In the genomic region with DNA sequence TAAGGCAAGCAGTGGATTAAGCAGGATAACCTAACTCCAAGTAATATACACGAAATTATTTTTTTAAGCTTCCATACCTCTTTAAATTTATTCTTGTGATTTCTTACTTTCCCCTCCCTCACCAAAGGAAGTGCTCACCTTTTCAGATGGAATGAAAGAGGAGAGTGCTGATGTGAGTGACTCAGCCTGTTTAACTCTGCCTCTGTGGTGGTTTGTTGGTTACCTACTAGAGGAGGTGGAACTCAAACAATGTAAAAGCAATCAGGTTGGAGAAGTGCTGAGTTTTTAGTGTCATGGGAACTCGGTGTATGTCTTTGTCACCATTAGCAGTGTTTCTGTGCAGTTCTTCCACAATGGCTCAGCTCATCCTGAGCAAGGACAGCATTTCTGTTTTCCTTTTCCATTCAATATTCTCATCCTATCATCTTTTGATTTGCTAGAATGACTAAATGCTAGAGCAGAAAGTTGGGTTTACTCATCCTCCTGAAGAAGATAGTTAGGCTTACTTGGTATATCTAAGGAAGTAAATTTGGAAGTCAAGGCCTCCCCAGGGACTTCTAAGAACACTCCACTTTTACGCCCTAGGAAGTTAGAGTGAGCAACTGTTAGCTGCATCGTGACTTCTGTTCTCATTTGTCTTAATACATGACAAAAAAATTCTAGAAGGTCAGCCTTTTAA, we compare ENCODE assay signal across 9 cellular contexts. TPM values are rescaled to one million over a fixed set of nuclear protein-coding genes. Genes with fewer than 3 reads are reported as not detected.
DNase-seq lines count a peak whose midpoint lies in the region; ATAC-seq and TF ChIP-seq lines count a peak whose summit lies in the region.
"Had no signal": no experiment of that assay in that cellular context is flagged by ENCODE, and none has a peak within 500 bp of the region (broad histone marks: within the 10 kb centered on the region; RNA-seq: fewer than 3 reads in every experiment).

No MANE protein-coding gene starts in this region.

- peak overlapping the region in 7 of 8 donors; percentile 8 to 80 (median 64) for H3K4me3 Mint-ChIP-seq in CD4-positive, alpha-beta memory T cell
- no peak overlapping the region for H3K4me3 Mint-ChIP-seq in osteocyte (ENCODE audit: unreplicated experiment)

- peaks cover 53 to 94% (median 78%) of the 10 kb centered on the region in 4 donors for H3K4me1 Mint-ChIP-seq in CD4-positive, alpha-beta memory T cell
- peaks cover 72% of the 10 kb centered on the region for H3K4me1 Mint-ChIP-seq in osteocyte (ENCODE audit: unreplicated experiment)

- H3K9me3 Mint-ChIP-seq in CD4-positive, alpha-beta memory T cell = no peaks in the 10 kb centered on the region
- H3K9me3 Mint-ChIP-seq in osteocyte (ENCODE audit: unreplicated experiment) = no peaks in the 10 kb centered on the region

- no peak overlapping the region for H3K27ac ChIP-seq in CD4-positive, alpha-beta memory T cell (ENCODE audit: low read depth, low read length)

- TF ChIP-seq CTCF in osteocyte (IDR thresholded peaks at IDR 0.05) = no peak

- peak; percentile 42 for ATAC-seq in HG02610 (IDR thresholded peaks at IDR 0.05; ENCODE audit: unreplicated experiment)

- no peaks in the 10 kb centered on the region for H3K9me3 ChIP-seq in CD4-positive, alpha-beta memory T cell (ENCODE audit: control insufficient read depth in 1 of 2, low read length in 2 of 2)

- H3K27ac Mint-ChIP-seq in CD4-positive, alpha-beta memory T cell = peak overlapping the region in 6 of 7 donors; percentile 75 to 93 (median 79)
- H3K27ac Mint-ChIP-seq in osteocyte (ENCODE audit: unreplicated experiment) = no peak overlapping the region

- H3K36me3 ChIP-seq in CD4-positive, alpha-beta memory T cell (ENCODE audit: insufficient read depth, low read length) = no peaks in the 10 kb centered on the region

- POLR2A ChIA-PET in CD4-positive, alpha-beta memory T cell (lab: Charles Lee; ENCODE audit: partially characterized antibody) = interaction anchor here (1.3 to 10.1 kb wide), 5 partner anchors 13 to 62 kb away, joined by 3 to 116 read pairs (median 4); no protein-coding TSS in a partner anchor

- no peaks in the 10 kb centered on the region for H3K27me3 ChIP-seq in CD4-positive, alpha-beta memory T cell (ENCODE audit: insufficient read depth, low read length)

- H3K4me3 ChIP-seq in CD4-positive, alpha-beta memory T cell (ENCODE audit: low read length in 2 of 2) = no peak overlapping the region

- no peaks in the 10 kb centered on the region for H3K27me3 Mint-ChIP-seq in CD4-positive, alpha-beta memory T cell
- no peaks in the 10 kb centered on the region for H3K27me3 Mint-ChIP-seq in osteocyte (ENCODE audit: unreplicated experiment)

- peaks cover 9 to 27% of the 10 kb centered on the region in 2 donors for H3K36me3 Mint-ChIP-seq in CD4-positive, alpha-beta memory T cell
- H3K36me3 Mint-ChIP-seq in osteocyte (ENCODE audit: unreplicated experiment) = peaks cover 2% of the 10 kb centered on the region

- peak; percentile 24 to 68 (median 41) for DNase-seq in CD4-positive, alpha-beta memory T cell
- DNase-seq in activated gamma-delta T cell treated with anti-CD3 and anti-CD28 coated beads, Interleukin-2, amount 50 U/mL, for 16 hours (ENCODE audit: low read depth) = peak; percentile 22
- DNase-seq in kidney tubule cell (ENCODE audit: low spot score) (peak; percentile 86), osteocyte (ENCODE audit: extremely low spot score, unreplicated experiment) (no peak), C1 segment of cervical spinal cord (lab: John Stamatoyannopoulos, UW) (no peak), SHP77 (lab: John Stamatoyannopoulos, UW) (no peak), HCEC 1CT (no peak)
- DNase-seq: SW 1271 had no signal

- intact Hi-C loops in CD4-positive, alpha-beta memory T cell (cut with micrococcal nuclease) = loop anchor here (5.0 to 10.0 kb wide), 4 partner anchors 56 to 484 kb away; partner anchors contain the start of gene DUSP5

- H3K4me1 ChIP-seq in CD4-positive, alpha-beta memory T cell (ENCODE audit: insufficient read depth, low read length) = peaks cover 84% of the 10 kb centered on the region

- CTCF ChIA-PET in CD4-positive, alpha-beta memory T cell (lab: Charles Lee; ENCODE audit: partially characterized antibody) = interaction anchor here (0.9 to 5.0 kb wide), 12 partner anchors 13 to 130 kb away, joined by 3 to 42 read pairs (median 4); no protein-coding TSS in a partner anchor

RNA-seq across cellular contexts. Expression of gene ADD3, which starts 6.0 kb away (rescaled TPM):
- total RNA-seq in CD4-positive, alpha-beta memory T cell = 100 to 1,000 TPM; 365 to 374 TPM
- polyA plus RNA-seq in CD4-positive, alpha-beta memory T cell = 100 to 1,000 TPM; 525 to 613 TPM
- total RNA-seq in osteocyte = 128 and 138 TPM in 2 replicates

Comparison
In these comparisons a context has a peak if more than half of its experiments do, and no peak if none do; other contexts are left out.
1. DNase-seq: peak in CD4-positive, alpha-beta memory T cell (5 of 5), activated gamma-delta T cell treated with anti-CD3 and anti-CD28 coated beads, Interleukin-2, amount 50 U/mL, for 16 hours (single experiment) and kidney tubule cell (single experiment); none in osteocyte (single experiment), C1 segment of cervical spinal cord (0 of 14), SHP77 (0 of 2) and HCEC 1CT (single experiment).